Comparison of ENCODE assay signal across 1 cellular context in the genomic region with DNA sequence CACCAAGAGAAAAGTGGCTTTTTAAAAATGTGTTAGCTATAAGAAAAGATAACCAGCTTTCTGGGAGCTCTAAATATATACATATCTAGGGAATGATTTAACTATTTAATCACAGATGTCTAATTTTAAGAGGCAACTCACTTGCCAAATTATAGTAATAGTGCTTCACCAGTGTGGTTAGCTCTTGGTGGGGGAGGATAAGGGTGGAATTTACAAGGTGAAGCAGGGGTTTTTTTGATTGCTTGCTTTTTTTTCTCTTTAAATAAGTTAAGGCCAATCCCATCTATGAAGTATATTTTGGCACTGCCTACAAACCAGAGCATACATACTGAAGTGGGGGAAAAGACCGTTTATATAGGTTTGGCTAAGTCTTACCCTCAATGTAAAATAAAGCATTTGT.
TF ChIP-seq lines count a peak whose summit lies in the region.

No MANE protein-coding gene starts in this region.

TF ChIP-seq in GM23338, 12 proteins besides CTCF, POLR2A, EP300 and RAD21 (continued from another document):
- TF ChIP-seq, protein P1, sequence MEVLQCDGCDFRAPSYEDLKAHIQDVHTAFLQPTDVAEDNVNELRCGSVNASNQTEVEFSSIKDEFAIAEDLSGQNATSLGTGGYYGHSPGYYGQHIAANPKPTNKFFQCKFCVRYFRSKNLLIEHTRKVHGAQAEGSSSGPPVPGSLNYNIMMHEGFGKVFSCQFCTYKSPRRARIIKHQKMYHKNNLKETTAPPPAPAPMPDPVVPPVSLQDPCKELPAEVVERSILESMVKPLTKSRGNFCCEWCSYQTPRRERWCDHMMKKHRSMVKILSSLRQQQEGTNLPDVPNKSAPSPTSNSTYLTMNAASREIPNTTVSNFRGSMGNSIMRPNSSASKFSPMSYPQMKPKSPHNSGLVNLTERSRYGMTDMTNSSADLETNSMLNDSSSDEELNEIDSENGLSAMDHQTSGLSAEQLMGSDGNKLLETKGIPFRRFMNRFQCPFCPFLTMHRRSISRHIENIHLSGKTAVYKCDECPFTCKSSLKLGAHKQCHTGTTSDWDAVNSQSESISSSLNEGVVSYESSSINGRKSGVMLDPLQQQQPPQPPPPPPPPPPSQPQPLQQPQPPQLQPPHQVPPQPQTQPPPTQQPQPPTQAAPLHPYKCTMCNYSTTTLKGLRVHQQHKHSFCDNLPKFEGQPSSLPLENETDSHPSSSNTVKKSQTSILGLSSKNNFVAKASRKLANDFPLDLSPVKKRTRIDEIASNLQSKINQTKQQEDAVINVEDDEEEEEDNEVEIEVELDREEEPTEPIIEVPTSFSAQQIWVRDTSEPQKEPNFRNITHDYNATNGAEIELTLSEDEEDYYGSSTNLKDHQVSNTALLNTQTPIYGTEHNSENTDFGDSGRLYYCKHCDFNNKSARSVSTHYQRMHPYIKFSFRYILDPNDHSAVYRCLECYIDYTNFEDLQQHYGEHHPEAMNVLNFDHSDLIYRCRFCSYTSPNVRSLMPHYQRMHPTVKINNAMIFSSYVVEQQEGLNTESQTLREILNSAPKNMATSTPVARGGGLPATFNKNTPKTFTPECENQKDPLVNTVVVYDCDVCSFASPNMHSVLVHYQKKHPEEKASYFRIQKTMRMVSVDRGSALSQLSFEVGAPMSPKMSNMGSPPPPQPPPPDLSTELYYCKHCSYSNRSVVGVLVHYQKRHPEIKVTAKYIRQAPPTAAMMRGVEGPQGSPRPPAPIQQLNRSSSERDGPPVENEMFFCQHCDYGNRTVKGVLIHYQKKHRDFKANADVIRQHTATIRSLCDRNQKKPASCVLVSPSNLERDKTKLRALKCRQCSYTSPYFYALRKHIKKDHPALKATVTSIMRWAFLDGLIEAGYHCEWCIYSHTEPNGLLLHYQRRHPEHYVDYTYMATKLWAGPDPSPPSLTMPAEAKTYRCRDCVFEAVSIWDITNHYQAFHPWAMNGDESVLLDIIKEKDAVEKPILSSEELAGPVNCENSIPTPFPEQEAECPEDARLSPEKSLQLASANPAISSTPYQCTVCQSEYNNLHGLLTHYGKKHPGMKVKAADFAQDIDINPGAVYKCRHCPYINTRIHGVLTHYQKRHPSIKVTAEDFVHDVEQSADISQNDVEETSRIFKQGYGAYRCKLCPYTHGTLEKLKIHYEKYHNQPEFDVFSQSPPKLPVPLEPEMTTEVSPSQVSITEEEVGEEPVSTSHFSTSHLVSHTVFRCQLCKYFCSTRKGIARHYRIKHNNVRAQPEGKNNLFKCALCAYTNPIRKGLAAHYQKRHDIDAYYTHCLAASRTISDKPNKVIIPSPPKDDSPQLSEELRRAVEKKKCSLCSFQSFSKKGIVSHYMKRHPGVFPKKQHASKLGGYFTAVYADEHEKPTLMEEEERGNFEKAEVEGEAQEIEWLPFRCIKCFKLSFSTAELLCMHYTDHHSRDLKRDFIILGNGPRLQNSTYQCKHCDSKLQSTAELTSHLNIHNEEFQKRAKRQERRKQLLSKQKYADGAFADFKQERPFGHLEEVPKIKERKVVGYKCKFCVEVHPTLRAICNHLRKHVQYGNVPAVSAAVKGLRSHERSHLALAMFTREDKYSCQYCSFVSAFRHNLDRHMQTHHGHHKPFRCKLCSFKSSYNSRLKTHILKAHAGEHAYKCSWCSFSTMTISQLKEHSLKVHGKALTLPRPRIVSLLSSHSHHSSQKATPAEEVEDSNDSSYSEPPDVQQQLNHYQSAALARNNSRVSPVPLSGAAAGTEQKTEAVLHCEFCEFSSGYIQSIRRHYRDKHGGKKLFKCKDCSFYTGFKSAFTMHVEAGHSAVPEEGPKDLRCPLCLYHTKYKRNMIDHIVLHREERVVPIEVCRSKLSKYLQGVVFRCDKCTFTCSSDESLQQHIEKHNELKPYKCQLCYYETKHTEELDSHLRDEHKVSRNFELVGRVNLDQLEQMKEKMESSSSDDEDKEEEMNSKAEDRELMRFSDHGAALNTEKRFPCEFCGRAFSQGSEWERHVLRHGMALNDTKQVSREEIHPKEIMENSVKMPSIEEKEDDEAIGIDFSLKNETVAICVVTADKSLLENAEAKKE (CRISPR knock-in tag; IDR thresholded peaks at IDR 0.05): no peak
